16 cellular contexts compared by ENCODE assay signal in genomic region chr10:1762066-1762465, GRCh38. TPM values are rescaled to one million over a fixed set of nuclear protein-coding genes. Genes with fewer than 3 reads are reported as not detected.
A peak's percentile ranks its signal among the peaks of the same experiment; 100 is the strongest.
DNase-seq lines count a peak whose midpoint lies in the region; ATAC-seq and TF ChIP-seq lines count a peak whose summit lies in the region.
"Had no signal": no experiment of that assay in that cellular context is flagged by ENCODE, and none has a peak within 500 bp of the region (broad histone marks: within the 10 kb centered on the region; RNA-seq: fewer than 3 reads in every experiment).

No MANE protein-coding gene starts in this region.

- no peak overlapping the region for H2BK120ac ChIP-seq in mesendoderm (ENCODE audit: low read depth, low read length)

- H3K36me3 ChIP-seq in GM23338 (ENCODE audit: insufficient read depth), result no peaks in the 10 kb centered on the region
- no peaks in the 10 kb centered on the region for H3K36me3 ChIP-seq in WERI-Rb-1
- H3K36me3 ChIP-seq in mesendoderm (ENCODE audit: control insufficient read depth, insufficient read depth, low read length), result no peaks in the 10 kb centered on the region

- no peak overlapping the region for H3K23ac ChIP-seq in mesendoderm (ENCODE audit: low read length)

- no peaks in the 10 kb centered on the region for H3K79me1 ChIP-seq in mesendoderm (ENCODE audit: low read length)

- no peaks in the 10 kb centered on the region for H3K27me3 Mint-ChIP-seq in GM23338 (ENCODE audit: insufficient read depth, low read depth, poor library complexity)
- peaks cover 3% of the 10 kb centered on the region for H3K27me3 Mint-ChIP-seq in glutamatergic neuron (ENCODE audit: unreplicated experiment)
- H3K27me3 Mint-ChIP-seq: CD4-positive, alpha-beta memory T cell had no signal

- no peak overlapping the region for H2BK5ac ChIP-seq in mesendoderm (ENCODE audit: low read length)

- H4K5ac ChIP-seq in mesendoderm (ENCODE audit: low read length), result no peak overlapping the region

- no peak overlapping the region for H2AK5ac ChIP-seq in mesendoderm (ENCODE audit: low read length)

- H3K4me1 Mint-ChIP-seq in GM23338 (no peaks in the 10 kb centered on the region), glutamatergic neuron (ENCODE audit: low read depth, unreplicated experiment) (peaks cover 9% of the 10 kb centered on the region)
- H3K4me1 Mint-ChIP-seq: B cell; CD4-positive, alpha-beta memory T cell had no signal

- peak overlapping the region; percentile 59; the same call in 1 of the 2 replicates for H2AFZ ChIP-seq in GM23338

- no peaks in the 10 kb centered on the region for H3K27me3 ChIP-seq in GM23338 (ENCODE audit: insufficient read depth)
- no peaks in the 10 kb centered on the region for H3K27me3 ChIP-seq in WERI-Rb-1 (ENCODE audit: insufficient read depth, low read depth, severe bottlenecking)
- H3K27me3 ChIP-seq in mesendoderm (ENCODE audit: insufficient read depth, low read length, poor library complexity), result no peaks in the 10 kb centered on the region

- no peaks in the 10 kb centered on the region; the same call in 1 of the 2 replicates for H3K9me2 ChIP-seq in GM23338 (ENCODE audit: insufficient read depth)

- H3F3A ChIP-seq in GM23338 (replicated peaks; ENCODE audit: low read depth), result no peaks in the 10 kb centered on the region

- no peaks in the 10 kb centered on the region for H4K20me1 ChIP-seq in GM23338 (replicated peaks; ENCODE audit: insufficient read depth)

- ATAC-seq in GM23338, result no peak
- ATAC-seq in GM18502 (IDR thresholded peaks at IDR 0.05; ENCODE audit: poor library complexity, unreplicated experiment), result no peak
- ATAC-seq: HCT116 had no signal

- H3K4me3 Mint-ChIP-seq in GM23338, result no peak overlapping the region
- H3K4me3 Mint-ChIP-seq in glutamatergic neuron (ENCODE audit: unreplicated experiment), result peak overlapping the region; percentile 52
- H3K4me3 Mint-ChIP-seq: B cell; CD4-positive, alpha-beta memory T cell had no signal

- WGBS in mesendoderm (ENCODE audit: extremely low coverage, insufficient coverage, low lambda C conversion rate), result no CpG with 5 or more reads among the region's 8 CpGs

- H3K56ac ChIP-seq in mesendoderm (ENCODE audit: low read length), result no peak overlapping the region

- TF ChIP-seq CTCF in GM23338 (conservative IDR thresholded peaks at IDR 0.05; ENCODE audit: low read depth in 2 of 2) (no peak), WERI-Rb-1 (IDR thresholded peaks at IDR 0.05; ENCODE audit: low read depth, low read length) (no peak), glutamatergic neuron (IDR thresholded peaks at IDR 0.05; ENCODE audit: partially characterized antibody, unreplicated experiment) (no peak)

- H4K8ac ChIP-seq in mesendoderm (ENCODE audit: low read depth, low read length), result no peak overlapping the region

- H3K4me1 ChIP-seq in GM23338 (ENCODE audit: insufficient read depth) (no peaks in the 10 kb centered on the region), mesendoderm (ENCODE audit: control insufficient read depth, low read depth, low read length) (no peaks in the 10 kb centered on the region)

- no peak overlapping the region for H2BK15ac ChIP-seq in mesendoderm (replicated peaks; ENCODE audit: low read depth)

- peak; percentile 77 for DNase-seq in D341Med (ENCODE audit: low spot score)
- no peak for DNase-seq in GM23338 (ENCODE audit: low spot score)
- peak; percentile 71 for DNase-seq in WERI-Rb-1
- DNase-seq in glutamatergic neuron, result no peak
- DNase-seq in T-helper 2 cell, result no peak
- DNase-seq in hypothalamus (lab: John Stamatoyannopoulos, UW), result no peak
- DNase-seq in mesendoderm, result no peak
- DNase-seq: C1 segment of cervical spinal cord; CD4-positive, alpha-beta memory T cell; COR-L47; DMS53; GF-D8 had no signal

- no peak overlapping the region for H3K4ac ChIP-seq in mesendoderm (ENCODE audit: low read depth, low read length)

- peaks cover 30% of the 10 kb centered on the region for H3K9me3 Mint-ChIP-seq in GM23338
- H3K9me3 Mint-ChIP-seq in glutamatergic neuron (ENCODE audit: unreplicated experiment), result peaks cover 7% of the 10 kb centered on the region

- H3K9me3 ChIP-seq in WERI-Rb-1 (ENCODE audit: severe bottlenecking), result no peaks in the 10 kb centered on the region

- H3K4me2 ChIP-seq in GM23338, result no peak overlapping the region
- no peak overlapping the region for H3K4me2 ChIP-seq in mesendoderm (ENCODE audit: low read length)

- H3K18ac ChIP-seq in mesendoderm (ENCODE audit: low read length), result no peak overlapping the region

- H3K4me3 ChIP-seq in GM23338, result no peak overlapping the region
- H3K4me3 ChIP-seq in WERI-Rb-1 (ENCODE audit: low read depth, low read length), result no peak overlapping the region
- no peak overlapping the region for H3K4me3 ChIP-seq in mesendoderm (ENCODE audit: low read length)

- H3K27ac Mint-ChIP-seq in GM23338, result no peak overlapping the region
- H3K27ac Mint-ChIP-seq in glutamatergic neuron (ENCODE audit: unreplicated experiment), result peak overlapping the region; percentile 88
- H3K27ac Mint-ChIP-seq: B cell; CD4-positive, alpha-beta memory T cell had no signal

- no peaks in the 10 kb centered on the region for H3K79me2 ChIP-seq in GM23338 (replicated peaks; ENCODE audit: insufficient read depth)
- no peaks in the 10 kb centered on the region for H3K79me2 ChIP-seq in mesendoderm (ENCODE audit: control insufficient read depth, insufficient read depth, low read length)

- H3K36me3 Mint-ChIP-seq in GM23338 (ENCODE audit: low read depth) (peaks cover 24% of the 10 kb centered on the region; the same call in 2 of the 3 replicates), glutamatergic neuron (ENCODE audit: unreplicated experiment) (peaks cover 19% of the 10 kb centered on the region)
- H3K36me3 Mint-ChIP-seq: CD4-positive, alpha-beta memory T cell had no signal

- no peak overlapping the region for H3K9ac ChIP-seq in mesendoderm (ENCODE audit: low read length)

- H3K27ac ChIP-seq in GM23338 (ENCODE audit: low read depth) (no peak overlapping the region), WERI-Rb-1 (no peak overlapping the region), mesendoderm (ENCODE audit: low read depth, low read length) (no peak overlapping the region)
- H3K27ac ChIP-seq: HL-60 had no signal

TF ChIP-seq in GM23338, 12 proteins besides CTCF, POLR2A, EP300 and RAD21 (continues in another document):
- TF ChIP-seq ETS1 (IDR thresholded peaks at IDR 0.05), result no peak

RNA-seq across cellular contexts. Expression of gene ADARB2, which starts 24.7 kb away (rescaled TPM):
- 1.6 and 5.0 TPM in 2 replicates for total RNA-seq in GM23338 (2014; rRNA removed; shearing (Covaris generic))
- 1.7 and 2.0 TPM in 2 replicates for polyA plus RNA-seq in GM23338 (2016; fragmentation: Nextera tagmentation; extraction: Ambion mirVana)
- total RNA-seq in glutamatergic neuron (ENCODE audit: unreplicated experiment), result 20.6 TPM
- polyA plus RNA-seq in mesendoderm (2013, experiment 1 of 2), result 0.76 TPM
- polyA plus RNA-seq in mesendoderm (2013, experiment 2 of 2), result 0.70 TPM
- polyA plus RNA-seq: CD4-positive, alpha-beta memory T cell had no signal

Comparison
In these comparisons a context has a peak if more than half of its experiments do, and no peak if none do; other contexts are left out.
1. DNase-seq: peak in D341Med (single experiment) and WERI-Rb-1 (single experiment); none in GM23338 (single experiment), glutamatergic neuron (single experiment), T-helper 2 cell (0 of 5), hypothalamus (0 of 51) and mesendoderm (single experiment).